31 cellular contexts compared by ENCODE assay signal in genomic region chr14:73524493-73524892, GRCh38. TPM values are rescaled to one million over a fixed set of nuclear protein-coding genes. Genes with fewer than 3 reads are reported as not detected.
A peak's percentile ranks its signal among the peaks of the same experiment; 100 is the strongest.
DNase-seq lines count a peak whose midpoint lies in the region; ATAC-seq, FAIRE-seq and TF ChIP-seq lines count a peak whose summit lies in the region.
"Had no signal": no experiment of that assay in that cellular context is flagged by ENCODE, and none has a peak within 500 bp of the region (broad histone marks: within the 10 kb centered on the region; RNA-seq: fewer than 3 reads in every experiment).

No MANE protein-coding gene starts in this region.

- no peaks in the 10 kb centered on the region for H3K79me2 ChIP-seq in HCT116 (ENCODE audit: insufficient read depth, low read length)

- H3K9me3 Mint-ChIP-seq in activated T-helper 2 cell treated with anti-CD3 and anti-CD28 coated beads, Interferon-gamma antibody, Interleukin-2, Interleukin-4, amounts not matched to agents 10 μg/mL and 5 μg/mL and 100 μg/mL, durations not matched to agents 14 hours and 24 hours and 36 hours, result no peaks in the 10 kb centered on the region

- TF ChIP-seq CTCF in HCT116 (IDR thresholded peaks at IDR 0.05 in 2 of 3, conservative IDR thresholded peaks at IDR 0.05 in 1 of 3; ENCODE audit: borderline replicate concordance in 1 of 3, insufficient read depth in 1 of 3, low read depth in 2 of 3, low read length in 2 of 3) (no peak), gastrocnemius medialis (IDR thresholded peaks at IDR 0.05 in 4 of 5, conservative IDR thresholded peaks at IDR 0.05 in 1 of 5) (no peak), D721Med (IDR thresholded peaks at IDR 0.05; ENCODE audit: insufficient read depth, missing control alignments) (no peak)

- H2AFZ ChIP-seq in HCT116 (ENCODE audit: low read depth, low read length, poor library complexity, severe bottlenecking), result no peak overlapping the region

- intact Hi-C loops in HCT116 (cut with micrococcal nuclease), result no loop called here
- intact Hi-C loops in gastrocnemius medialis (cut with DNase I; ENCODE audit: low total_unique reads), result no loop called here
- intact Hi-C loops in activated T-helper 2 cell treated with anti-CD3 and anti-CD28 coated beads, Interferon-gamma antibody, Interleukin-2, Interleukin-4, amounts not matched to agents 10 μg/mL and 5 μg/mL and 100 μg/mL, durations not matched to agents 14 hours and 24 hours and 36 hours (cut with micrococcal nuclease), result no loop called here

- H3K9ac ChIP-seq in HCT116 (ENCODE audit: low read length), result no peak overlapping the region
- H3K9ac ChIP-seq: BLaER1 treated with 17β-estradiol and CSF1 and Interleukin-3, amounts not matched to agents 10 nM and 100 nM; SK-N-SH had no signal

- POLR2A ChIA-PET in HCT116 (lab: Charles Lee), result interaction anchor here (0.7 kb wide), 1 partner anchor 73 kb away, joined by 3 read pairs; no protein-coding TSS in a partner anchor

- TF ChIP-seq POLR2A in HCT116 (IDR thresholded peaks at IDR 0.05; ENCODE audit: borderline replicate concordance, extremely low read depth, insufficient read depth, insufficient read length), result no peak
- no peak for TF ChIP-seq POLR2A in gastrocnemius medialis (IDR thresholded peaks at IDR 0.05)

- no peaks in the 10 kb centered on the region for H3K9me3 ChIP-seq in HCT116 (ENCODE audit: control insufficient read depth in 1 of 2, insufficient read depth in 1 of 2, low read depth in 1 of 2, low read length in 2 of 2)
- no peaks in the 10 kb centered on the region for H3K9me3 ChIP-seq in gastrocnemius medialis
- H3K9me3 ChIP-seq: BLaER1 treated with 17β-estradiol and CSF1 and Interleukin-3, amounts not matched to agents 10 nM and 100 nM; HAP-1; SK-N-SH had no signal

- RAD21 ChIA-PET in HCT116 (lab: Charles Lee; ENCODE audit: low non-redundant PET in 1 of 2, low total read pairs in 2 of 2, uncharacterized antibody in 2 of 2, unreplicated experiment in 2 of 2), result no interaction called here

- H3K4me3 ChIP-seq in HCT116 (replicated peaks in 1 of 2; ENCODE audit: low read depth in 1 of 2, low read length in 2 of 2) (no peak overlapping the region), gastrocnemius medialis (no peak overlapping the region)
- H3K4me3 ChIP-seq: BLaER1 treated with 17β-estradiol and CSF1 and Interleukin-3, amounts not matched to agents 10 nM and 100 nM; GM12878; HAP-1 had no signal

- H3K4me1 Mint-ChIP-seq in activated T-helper 2 cell treated with anti-CD3 and anti-CD28 coated beads, Interferon-gamma antibody, Interleukin-2, Interleukin-4, amounts not matched to agents 10 μg/mL and 5 μg/mL and 100 μg/mL, durations not matched to agents 14 hours and 24 hours and 36 hours (ENCODE audit: low read depth), result no peaks in the 10 kb centered on the region
- H3K4me1 Mint-ChIP-seq: CD4-positive, alpha-beta memory T cell had no signal

- H3K36me3 ChIP-seq in HCT116 (ENCODE audit: control insufficient read depth in 1 of 2, insufficient read depth in 2 of 2, low read length in 2 of 2) (no peaks in the 10 kb centered on the region), gastrocnemius medialis (no peaks in the 10 kb centered on the region)
- H3K36me3 ChIP-seq: HAP-1 had no signal

- H3K36me3 Mint-ChIP-seq in activated T-helper 2 cell treated with anti-CD3 and anti-CD28 coated beads, Interferon-gamma antibody, Interleukin-2, Interleukin-4, amounts not matched to agents 10 μg/mL and 5 μg/mL and 100 μg/mL, durations not matched to agents 14 hours and 24 hours and 36 hours (ENCODE audit: low read depth), result no peaks in the 10 kb centered on the region

- CTCF ChIA-PET in HCT116 (lab: Charles Lee), result interaction anchor here (0.9 kb wide), 1 partner anchor 13 kb away, joined by 3 read pairs; no protein-coding TSS in a partner anchor

- H3K9me2 ChIP-seq in HCT116 (ENCODE audit: insufficient read depth), result no peaks in the 10 kb centered on the region
- H3K9me2 ChIP-seq: SK-N-SH had no signal

- H3K4me3 Mint-ChIP-seq in activated T-helper 2 cell treated with anti-CD3 and anti-CD28 coated beads, Interferon-gamma antibody, Interleukin-2, Interleukin-4, amounts not matched to agents 10 μg/mL and 5 μg/mL and 100 μg/mL, durations not matched to agents 14 hours and 24 hours and 36 hours (ENCODE audit: low read depth), result no peak overlapping the region
- H3K4me3 Mint-ChIP-seq: CD4-positive, alpha-beta memory T cell had no signal

- 0 out of 2 replicates have a peak overlapping the region, but pooled peaks have one; percentile 27 for H3K4me2 ChIP-seq in HCT116 (ENCODE audit: low read length)
- H3K4me2 ChIP-seq: BLaER1 treated with 17β-estradiol and CSF1 and Interleukin-3, amounts not matched to agents 10 nM and 100 nM; SK-N-SH had no signal

- in situ Hi-C loops in gastrocnemius medialis (cut with MboI; ENCODE audit: low sequenced_read_pairs in 4 of 4), result loop anchor here in 2 of 4 donors (10.0 to 25.0 kb wide), 2 partner anchors 50 to 313 kb away; no protein-coding TSS in a partner anchor

- H3K27me3 Mint-ChIP-seq in activated T-helper 2 cell treated with anti-CD3 and anti-CD28 coated beads, Interferon-gamma antibody, Interleukin-2, Interleukin-4, amounts not matched to agents 10 μg/mL and 5 μg/mL and 100 μg/mL, durations not matched to agents 14 hours and 24 hours and 36 hours (ENCODE audit: low read depth), result peaks cover 1% of the 10 kb centered on the region
- H3K27me3 Mint-ChIP-seq: CD4-positive, alpha-beta memory T cell had no signal

- BruUV-seq in HCT116 (replicated peaks; lab: Mats Ljungman, UMichigan), result no TSS peak

- no peak for ATAC-seq in HCT116
- peak; percentile 60 to 64 for ATAC-seq in gastrocnemius medialis
- ATAC-seq: GM12878 had no signal

- H3K27ac ChIP-seq in HCT116 (ENCODE audit: low read depth, low read length), result no peak overlapping the region
- H3K27ac ChIP-seq in gastrocnemius medialis, result peak overlapping the region in 2 of 4 donors; percentile 2 to 8
- H3K27ac ChIP-seq: BLaER1 treated with 17β-estradiol and CSF1 and Interleukin-3, amounts not matched to agents 10 nM and 100 nM had no signal

- TF ChIP-seq RAD21 in HCT116 (IDR thresholded peaks at IDR 0.05; ENCODE audit: low read depth), result no peak

- peak; percentile 0 for DNase-seq in AG20443 (ENCODE audit: low spot score)
- DNase-seq in HCT116 (ENCODE audit: low read depth, low spot score), result no peak
- DNase-seq in iPS-NIHi11 (ENCODE audit: low spot score), result peak; percentile 16
- DNase-seq in gastrocnemius medialis, result peak in 1 of 2 donors; percentile 31
- no peak for DNase-seq in D721Med (ENCODE audit: insufficient read length, low spot score)
- no peak for DNase-seq in NCI-H1105 treated with DMSO at 0.1 percent for 48 hours (lab: John Stamatoyannopoulos, UW)
- DNase-seq in activated T-helper 2 cell treated with anti-CD3 and anti-CD28 coated beads, Interferon-gamma antibody, Interleukin-2, Interleukin-4, amounts not matched to agents 10 μg/mL and 5 μg/mL and 100 μg/mL, durations not matched to agents 14 hours and 24 hours and 36 hours (ENCODE audit: low spot score), result no peak
- DNase-seq in GM19238 (ENCODE audit: insufficient read length, low spot score), result no peak
- DNase-seq: AML-193; CD4-positive, alpha-beta memory T cell; COR-L47; DMS 273 treated with DMSO at 0.1 percent for 48 hours; DMS79; EL; GDM1; GOT3; IMR-90; NCI-H1092; NCI-H1436; NCI-H187 treated with DMSO at 0.1 percent for 48 hours; NCI-H2171; NCI-H226; NCI-H524; NCI-H748 treated with DMSO at 0.1 percent for 48 hours; SK-N-SH; SW 1271 had no signal

- no peak overlapping the region for H3K27ac Mint-ChIP-seq in activated T-helper 2 cell treated with anti-CD3 and anti-CD28 coated beads, Interferon-gamma antibody, Interleukin-2, Interleukin-4, amounts not matched to agents 10 μg/mL and 5 μg/mL and 100 μg/mL, durations not matched to agents 14 hours and 24 hours and 36 hours
- H3K27ac Mint-ChIP-seq: CD4-positive, alpha-beta memory T cell had no signal

- H4K20me1 ChIP-seq in HCT116 (ENCODE audit: insufficient read depth), result no peaks in the 10 kb centered on the region
- H4K20me1 ChIP-seq: BLaER1 treated with 17β-estradiol and CSF1 and Interleukin-3, amounts not matched to agents 10 nM and 100 nM had no signal

- peaks cover 4 to 6% of the 10 kb centered on the region in 2 experiments; a peak in 3 of 4 replicates for H3K4me1 ChIP-seq in HCT116 (ENCODE audit: control insufficient read depth in 1 of 2, insufficient read depth in 2 of 2, low read length in 2 of 2)
- peaks cover 11 to 16% of the 10 kb centered on the region in 2 donors for H3K4me1 ChIP-seq in gastrocnemius medialis
- H3K4me1 ChIP-seq: BLaER1 treated with 17β-estradiol and CSF1 and Interleukin-3, amounts not matched to agents 10 nM and 100 nM; HAP-1 had no signal

- FAIRE-seq in D721Med (lab: Jason Lieb, UNC), result no peak
- FAIRE-seq: A204.1, GM12878 had no signal

- H3K27me3 ChIP-seq in HCT116 (ENCODE audit: insufficient read depth, low read length) (no peaks in the 10 kb centered on the region), gastrocnemius medialis (no peaks in the 10 kb centered on the region)
- H3K27me3 ChIP-seq: BLaER1 treated with 17β-estradiol and CSF1 and Interleukin-3, amounts not matched to agents 10 nM and 100 nM had no signal

TF ChIP-seq in HCT116, 20 proteins besides CTCF, POLR2A, EP300 and RAD21 (continues in another document):
- TF ChIP-seq SRF (IDR thresholded peaks at IDR 0.05; ENCODE audit: low read depth), result no peak
- TF ChIP-seq TCF7L2 (IDR thresholded peaks at IDR 0.05; ENCODE audit: borderline replicate concordance, extremely low read depth, insufficient read depth, insufficient read length), result no peak

RNA-seq across cellular contexts. Expression of gene ACOT1, which starts 12.4 kb away (rescaled TPM):
- total RNA-seq in HCT116 (2021; ENCODE audit: unreplicated experiment) (not detected), gastrocnemius medialis (10 to 100 TPM in 2 of 4 donors, 1 to 10 TPM in 2; 4.3 to 21.9 (median 11.2) TPM)
- polyA plus RNA-seq in HCT116 (2012), result not detected in 2 replicates
- 1.9 and 2.7 TPM in 2 replicates for total RNA-seq in activated T-helper 2 cell treated with anti-CD3 and anti-CD28 coated beads, Interferon-gamma antibody, Interleukin-2, Interleukin-4, amounts not matched to agents 10 μg/mL and 5 μg/mL and 100 μg/mL, durations not matched to agents 14 hours and 24 hours and 36 hours

RNA-seq across cellular contexts. Expression of gene RIOX1, which starts 33.8 kb away (rescaled TPM):
- total RNA-seq in HCT116 (2021; ENCODE audit: unreplicated experiment) (4.2 TPM), gastrocnemius medialis (1 to 10 TPM; 7.0 to 8.2 (median 7.6) TPM)
- polyA plus RNA-seq in HCT116 (2012), result 2.1 and 2.4 TPM in 2 replicates
- total RNA-seq in activated T-helper 2 cell treated with anti-CD3 and anti-CD28 coated beads, Interferon-gamma antibody, Interleukin-2, Interleukin-4, amounts not matched to agents 10 μg/mL and 5 μg/mL and 100 μg/mL, durations not matched to agents 14 hours and 24 hours and 36 hours, result 22.0 and 24.1 TPM in 2 replicates

RNA-seq across cellular contexts. Expression of gene HEATR4, which starts 34.3 kb away (rescaled TPM):
- total RNA-seq in HCT116 (2021; ENCODE audit: unreplicated experiment), result not detected
- 0.01 TPM in 1 of 2 replicates, not detected in the other for polyA plus RNA-seq in HCT116 (2012)
- total RNA-seq in gastrocnemius medialis, result under 1 TPM in 2 of 4 donors, not detected in 2; 0.15 to 0.46 TPM
- not detected in 2 replicates for total RNA-seq in activated T-helper 2 cell treated with anti-CD3 and anti-CD28 coated beads, Interferon-gamma antibody, Interleukin-2, Interleukin-4, amounts not matched to agents 10 μg/mL and 5 μg/mL and 100 μg/mL, durations not matched to agents 14 hours and 24 hours and 36 hours
- total RNA-seq: GM12878, IMR-90 had no signal
- polyA plus RNA-seq: AG04450, IMR-90, SK-N-SH had no signal

RNA-seq across cellular contexts. Expression of gene ACOT2, which starts 44.5 kb away (rescaled TPM):
- total RNA-seq in HCT116 (2021; ENCODE audit: unreplicated experiment) (0.44 TPM), gastrocnemius medialis (100 to 1,000 TPM in 3 of 4 donors, 10 to 100 TPM in 1; 52.7 to 114 (median 104) TPM)
- not detected in 2 replicates for polyA plus RNA-seq in HCT116 (2012)
- 10.1 and 12.3 TPM in 2 replicates for total RNA-seq in activated T-helper 2 cell treated with anti-CD3 and anti-CD28 coated beads, Interferon-gamma antibody, Interleukin-2, Interleukin-4, amounts not matched to agents 10 μg/mL and 5 μg/mL and 100 μg/mL, durations not matched to agents 14 hours and 24 hours and 36 hours

Comparison
In these comparisons a context has a peak if more than half of its experiments do, and no peak if none do; other contexts are left out.
1. DNase-seq: peak in AG20443 (single experiment) and iPS-NIHi11 (single experiment); none in HCT116 (single experiment), D721Med (single experiment), NCI-H1105 treated with DMSO at 0.1 percent for 48 hours (single experiment), activated T-helper 2 cell treated with anti-CD3 and anti-CD28 coated beads, Interferon-gamma antibody, Interleukin-2, Interleukin-4, amounts not matched to agents 10 μg/mL and 5 μg/mL and 100 μg/mL, durations not matched to agents 14 hours and 24 hours and 36 hours (single experiment) and GM19238 (single experiment).